Comparison of ENCODE assay signal across 9 cellular contexts in genomic region chr20:13222319-13222716, GRCh38. TPM values are rescaled to one million over a fixed set of nuclear protein-coding genes. Genes with fewer than 3 reads are reported as not detected.
DNase-seq lines count a peak whose midpoint lies in the region; ATAC-seq and TF ChIP-seq lines count a peak whose summit lies in the region.
"Had no signal": no experiment of that assay in that cellular context is flagged by ENCODE, and none has a peak within 500 bp of the region (broad histone marks: within the 10 kb centered on the region; RNA-seq: fewer than 3 reads in every experiment).

No MANE protein-coding gene starts in this region.

- peaks cover 9% of the 10 kb centered on the region for H3K36me3 Mint-ChIP-seq in T-helper 2 cell treated with Interferon-gamma antibody and Interleukin-4, amounts not matched to agents 5 μg/mL and 100 μg/mL, for 36 hours (ENCODE audit: low read depth)
- H3K36me3 Mint-ChIP-seq in activated T-helper 2 cell treated with anti-CD3 and anti-CD28 coated beads, Interferon-gamma antibody, Interleukin-2, Interleukin-4, amounts not matched to agents 10 μg/mL and 5 μg/mL and 100 μg/mL, durations not matched to agents 14 hours and 24 hours and 36 hours (ENCODE audit: low read depth) = peaks cover 18% of the 10 kb centered on the region
- no peaks in the 10 kb centered on the region for H3K36me3 Mint-ChIP-seq in stimulated activated effector memory CD8-positive, alpha-beta T cell treated with anti-CD3 and anti-CD28 coated beads, Interleukin-12 subunit alpha, Interleukin-12 subunit beta, amount 100 ng/mL, for 72 hours

- intact Hi-C loops in activated T-helper 2 cell treated with anti-CD3 and anti-CD28 coated beads, Interferon-gamma antibody, Interleukin-2, Interleukin-4, amounts not matched to agents 10 μg/mL and 5 μg/mL and 100 μg/mL, durations not matched to agents 14 hours and 24 hours and 36 hours (cut with micrococcal nuclease) = loop anchor here (10.0 kb wide), 1 partner anchor 562 kb away; the partner anchor contains the start of genes ESF1 and NDUFAF5

- peaks cover 10% of the 10 kb centered on the region for H3K4me1 Mint-ChIP-seq in T-helper 2 cell treated with Interferon-gamma antibody and Interleukin-4, amounts not matched to agents 5 μg/mL and 100 μg/mL, for 36 hours (ENCODE audit: low read depth)
- peaks cover 18% of the 10 kb centered on the region for H3K4me1 Mint-ChIP-seq in activated T-helper 2 cell treated with anti-CD3 and anti-CD28 coated beads, Interferon-gamma antibody, Interleukin-2, Interleukin-4, amounts not matched to agents 10 μg/mL and 5 μg/mL and 100 μg/mL, durations not matched to agents 14 hours and 24 hours and 36 hours (ENCODE audit: low read depth)
- peaks cover 7% of the 10 kb centered on the region for H3K4me1 Mint-ChIP-seq in stimulated activated effector memory CD8-positive, alpha-beta T cell treated with anti-CD3 and anti-CD28 coated beads, Interleukin-12 subunit alpha, Interleukin-12 subunit beta, amount 100 ng/mL, for 72 hours

- H3K36me3 ChIP-seq in kidney epithelial cell (ENCODE audit: control insufficient read depth, insufficient read depth, low read length) = no peaks in the 10 kb centered on the region

- peaks cover 52% of the 10 kb centered on the region for H3K27me3 Mint-ChIP-seq in T-helper 2 cell treated with Interferon-gamma antibody and Interleukin-4, amounts not matched to agents 5 μg/mL and 100 μg/mL, for 36 hours (ENCODE audit: low read depth)
- peaks cover 48% of the 10 kb centered on the region for H3K27me3 Mint-ChIP-seq in activated T-helper 2 cell treated with anti-CD3 and anti-CD28 coated beads, Interferon-gamma antibody, Interleukin-2, Interleukin-4, amounts not matched to agents 10 μg/mL and 5 μg/mL and 100 μg/mL, durations not matched to agents 14 hours and 24 hours and 36 hours (ENCODE audit: low read depth)

- H3K27me3 ChIP-seq in kidney epithelial cell (ENCODE audit: control insufficient read depth, insufficient read depth, low read length) = peaks cover 21% of the 10 kb centered on the region

- peaks cover 7% of the 10 kb centered on the region for H3K9me3 Mint-ChIP-seq in T-helper 2 cell treated with Interferon-gamma antibody and Interleukin-4, amounts not matched to agents 5 μg/mL and 100 μg/mL, for 36 hours
- H3K9me3 Mint-ChIP-seq in activated T-helper 2 cell treated with anti-CD3 and anti-CD28 coated beads, Interferon-gamma antibody, Interleukin-2, Interleukin-4, amounts not matched to agents 10 μg/mL and 5 μg/mL and 100 μg/mL, durations not matched to agents 14 hours and 24 hours and 36 hours = peaks cover 13% of the 10 kb centered on the region
- peaks cover 6% of the 10 kb centered on the region for H3K9me3 Mint-ChIP-seq in stimulated activated effector memory CD8-positive, alpha-beta T cell treated with anti-CD3 and anti-CD28 coated beads, Interleukin-12 subunit alpha, Interleukin-12 subunit beta, amount 100 ng/mL, for 72 hours

- no peak for TF ChIP-seq CTCF in kidney epithelial cell (IDR thresholded peaks at IDR 0.05; ENCODE audit: insufficient read depth, low read length, poor library complexity, severe bottlenecking)

- H3K4me3 ChIP-seq in kidney epithelial cell (ENCODE audit: low read depth, low read length) = peak overlapping the region; percentile 33

- no peak for ATAC-seq in stimulated activated effector memory CD8-positive, alpha-beta T cell treated with anti-CD3 and anti-CD28 coated beads, Interleukin-12 subunit alpha, Interleukin-12 subunit beta, amount 100 ng/mL, for 72 hours
- no peak for ATAC-seq in HG03439 (IDR thresholded peaks at IDR 0.05; ENCODE audit: unreplicated experiment)

- peak overlapping the region; percentile 86 for H3K4me3 Mint-ChIP-seq in T-helper 2 cell treated with Interferon-gamma antibody and Interleukin-4, amounts not matched to agents 5 μg/mL and 100 μg/mL, for 36 hours
- peak overlapping the region; percentile 85 for H3K4me3 Mint-ChIP-seq in activated T-helper 2 cell treated with anti-CD3 and anti-CD28 coated beads, Interferon-gamma antibody, Interleukin-2, Interleukin-4, amounts not matched to agents 10 μg/mL and 5 μg/mL and 100 μg/mL, durations not matched to agents 14 hours and 24 hours and 36 hours (ENCODE audit: low read depth)
- peak overlapping the region; percentile 48 for H3K4me3 Mint-ChIP-seq in stimulated activated effector memory CD8-positive, alpha-beta T cell treated with anti-CD3 and anti-CD28 coated beads, Interleukin-12 subunit alpha, Interleukin-12 subunit beta, amount 100 ng/mL, for 72 hours

- no peak for DNase-seq in T-helper 2 cell treated with Interferon-gamma antibody and Interleukin-4, amounts not matched to agents 5 μg/mL and 100 μg/mL, for 36 hours (ENCODE audit: low spot score)
- DNase-seq in T-helper 2 cell (no peak), kidney epithelial cell (ENCODE audit: low read depth) (no peak), iPS-NIHi11 (ENCODE audit: low spot score) (no peak), ureter (ENCODE audit: low spot score) (no peak)
- DNase-seq in activated T-helper 2 cell treated with anti-CD3 and anti-CD28 coated beads, Interferon-gamma antibody, Interleukin-2, Interleukin-4, amounts not matched to agents 10 μg/mL and 5 μg/mL and 100 μg/mL, durations not matched to agents 14 hours and 24 hours and 36 hours (ENCODE audit: low spot score) = no peak
- no peak for DNase-seq in stimulated activated effector memory CD8-positive, alpha-beta T cell treated with anti-CD3 and anti-CD28 coated beads, Interleukin-12 subunit alpha, Interleukin-12 subunit beta, amount 100 ng/mL, for 72 hours (ENCODE audit: low spot score in 2 of 2)

- no peak overlapping the region for H3K27ac Mint-ChIP-seq in T-helper 2 cell treated with Interferon-gamma antibody and Interleukin-4, amounts not matched to agents 5 μg/mL and 100 μg/mL, for 36 hours
- H3K27ac Mint-ChIP-seq in activated T-helper 2 cell treated with anti-CD3 and anti-CD28 coated beads, Interferon-gamma antibody, Interleukin-2, Interleukin-4, amounts not matched to agents 10 μg/mL and 5 μg/mL and 100 μg/mL, durations not matched to agents 14 hours and 24 hours and 36 hours = peak overlapping the region; percentile 42
- no peak overlapping the region for H3K27ac Mint-ChIP-seq in stimulated activated effector memory CD8-positive, alpha-beta T cell treated with anti-CD3 and anti-CD28 coated beads, Interleukin-12 subunit alpha, Interleukin-12 subunit beta, amount 100 ng/mL, for 72 hours

RNA-seq across cellular contexts. Expression of gene ISM1, which starts 1.2 kb away (rescaled TPM):
- total RNA-seq in activated T-helper 2 cell treated with anti-CD3 and anti-CD28 coated beads, Interferon-gamma antibody, Interleukin-2, Interleukin-4, amounts not matched to agents 10 μg/mL and 5 μg/mL and 100 μg/mL, durations not matched to agents 14 hours and 24 hours and 36 hours = 3.9 and 4.0 TPM in 2 replicates
- total RNA-seq in kidney epithelial cell = 0.27 TPM in 1 of 2 replicates, not detected in the other
- 8.4 TPM for total RNA-seq in ureter
- total RNA-seq: A172 had no signal
